8 cellular contexts compared by ENCODE assay signal in genomic region chr16:67967183-67967955, GRCh38. TPM values are rescaled to one million over a fixed set of nuclear protein-coding genes. Genes with fewer than 3 reads are reported as not detected.
DNase-seq lines count a peak whose midpoint lies in the region; ATAC-seq and TF ChIP-seq lines count a peak whose summit lies in the region.

No MANE protein-coding gene starts in this region.

- H3K4me3 ChIP-seq in liver (ENCODE audit: low read depth in 1 of 3, low read length in 3 of 3) = peak overlapping the region; percentile 66 to 82 (median 80)

- H3K27ac ChIP-seq in liver (ENCODE audit: low read depth in 1 of 2, low read length in 2 of 2) = peak overlapping the region; percentile 80 to 91

- TF ChIP-seq RAD21 in liver (IDR thresholded peaks at IDR 0.05) = no peak

- H3K27me3 Mint-ChIP-seq in brain = peaks cover 20% of the 10 kb centered on the region
- peaks cover 10% of the 10 kb centered on the region for H3K27me3 Mint-ChIP-seq in type B pancreatic cell

- no peaks in the 10 kb centered on the region for H3K27me3 ChIP-seq in liver (ENCODE audit: control insufficient read depth in 4 of 4, insufficient read depth in 4 of 4, low read length in 3 of 4)

- H3K9me3 ChIP-seq in liver (ENCODE audit: control insufficient read depth in 4 of 4, low read length in 3 of 4) = no peaks in the 10 kb centered on the region

- H3K27ac Mint-ChIP-seq in brain (peak overlapping the region; percentile 77 to 96 (median 90)), type B pancreatic cell (peak overlapping the region; percentile 98)

- TF ChIP-seq CTCF in brain (conservative IDR thresholded peaks at IDR 0.05) (no peak), liver (IDR thresholded peaks at IDR 0.05; ENCODE audit: low read depth, low read length, missing input control) (no peak), type B pancreatic cell (conservative IDR thresholded peaks at IDR 0.05) (no peak)

- H3K4me3 Mint-ChIP-seq in brain (peak overlapping the region; percentile 90 to 99 (median 95)), type B pancreatic cell (peak overlapping the region; percentile 89)

- H3K4me1 Mint-ChIP-seq in brain (peaks cover 53% of the 10 kb centered on the region), type B pancreatic cell (ENCODE audit: unreplicated experiment) (peaks cover 28% of the 10 kb centered on the region)

- WGBS in liver = 54% methylated on average over 18 of the region's 18 CpGs

- H3K4me1 ChIP-seq in liver (ENCODE audit: control insufficient read depth in 4 of 4, insufficient read depth in 4 of 4, low read length in 3 of 4) = peaks cover 3 to 26% (median 18%) of the 10 kb centered on the region in 4 donors

- DNase-seq in NCI-H69 (lab: John Stamatoyannopoulos, UW) (peak; percentile 54), type B pancreatic cell (ENCODE audit: extremely low spot score, unreplicated experiment) (no peak), DMS53 (lab: John Stamatoyannopoulos, UW) (no peak), cortex of kidney (lab: John Stamatoyannopoulos, UW) (no peak)

- peaks cover under 1% of the 10 kb centered on the region for H3K36me3 Mint-ChIP-seq in brain
- peaks cover 9% of the 10 kb centered on the region for H3K36me3 Mint-ChIP-seq in type B pancreatic cell

- ATAC-seq in GM18498 (IDR thresholded peaks at IDR 0.05; ENCODE audit: unreplicated experiment) (peak; percentile 9), GM21825 (IDR thresholded peaks at IDR 0.05; ENCODE audit: unreplicated experiment) (no peak)

- no peaks in the 10 kb centered on the region for H3K36me3 ChIP-seq in liver (ENCODE audit: control insufficient read depth in 4 of 4, insufficient read depth in 3 of 4, low read depth in 1 of 4, low read length in 3 of 4)

- H3K9me3 Mint-ChIP-seq in brain (no peaks in the 10 kb centered on the region), type B pancreatic cell (no peaks in the 10 kb centered on the region)

- H3K9ac ChIP-seq in liver (ENCODE audit: low read depth in 1 of 2, low read length in 2 of 2) = peak overlapping the region; percentile 57 to 88

TF ChIP-seq in liver, 16 proteins besides CTCF, POLR2A, EP300 and RAD21:
- no peak for TF ChIP-seq EGR1 (IDR thresholded peaks at IDR 0.05; ENCODE audit: low read depth in 2 of 2)
- TF ChIP-seq GABPA (IDR thresholded peaks at IDR 0.05 in 1 of 2, conservative IDR thresholded peaks at IDR 0.05 in 1 of 2) = no peak
- no peak for TF ChIP-seq JUND (IDR thresholded peaks at IDR 0.05)
- no peak for TF ChIP-seq SP1 (IDR thresholded peaks at IDR 0.05)
- TF ChIP-seq FOXA1 (IDR thresholded peaks at IDR 0.05) = no peak
- no peak for TF ChIP-seq ATF3 (IDR thresholded peaks at IDR 0.05)
TF ChIP-seq in liver: peak in this region for 0.

RNA-seq across cellular contexts. Expression of gene SLC12A4, which starts 1.1 kb away (rescaled TPM):
- polyA plus RNA-seq in brain (ENCODE audit: insufficient read depth, low read depth, low replicate concordance) (28.3 TPM), liver (10 to 100 TPM in 1 of 2 donors, 1 to 10 TPM in 1; 8.0 to 14.1 TPM)
- total RNA-seq in liver (10 to 100 TPM; 20.0 to 37.3 TPM), type B pancreatic cell (ENCODE audit: low replicate concordance) (48.1 and 68.8 TPM in 2 replicates)

RNA-seq across cellular contexts. Expression of gene DPEP3, which starts 12.9 kb away (rescaled TPM):
- 0.15 TPM for polyA plus RNA-seq in brain (ENCODE audit: insufficient read depth, low read depth, low replicate concordance)
- total RNA-seq in liver = under 1 TPM; 0.08 to 0.37 TPM
- polyA plus RNA-seq in liver = under 1 TPM in 1 of 2 donors, not detected in 1; 0.22 TPM
- total RNA-seq in type B pancreatic cell (ENCODE audit: low replicate concordance) = not detected in 2 replicates

RNA-seq across cellular contexts. Expression of gene LCAT, which starts 23.4 kb away (rescaled TPM):
- 22.1 TPM for polyA plus RNA-seq in brain (ENCODE audit: insufficient read depth, low read depth, low replicate concordance)
- total RNA-seq in liver = 10 to 100 TPM; 45.7 to 87.3 TPM
- 100 to 1,000 TPM; 140 to 201 TPM for polyA plus RNA-seq in liver
- total RNA-seq in type B pancreatic cell (ENCODE audit: low replicate concordance) = 20.2 and 26.1 TPM in 2 replicates

RNA-seq across cellular contexts. Expression of gene PSMB10, which starts 30.7 kb away (rescaled TPM):
- polyA plus RNA-seq in brain (ENCODE audit: insufficient read depth, low read depth, low replicate concordance) = 77.4 TPM
- total RNA-seq in liver = 10 to 100 TPM; 24.8 to 36.3 TPM
- 10 to 100 TPM; 28.4 to 48.2 TPM for polyA plus RNA-seq in liver
- 51.9 and 68.8 TPM in 2 replicates for total RNA-seq in type B pancreatic cell (ENCODE audit: low replicate concordance)

RNA-seq across cellular contexts. Expression of gene DPEP2, which starts 31.9 kb away (rescaled TPM):
- polyA plus RNA-seq in brain (ENCODE audit: insufficient read depth, low read depth, low replicate concordance) (1.2 TPM), liver (1 to 10 TPM; 1.4 to 1.9 TPM)
- total RNA-seq in liver (1 to 10 TPM; 1.9 to 2.4 TPM), type B pancreatic cell (ENCODE audit: low replicate concordance) (not detected in 2 replicates)
